In the genomic region with DNA sequence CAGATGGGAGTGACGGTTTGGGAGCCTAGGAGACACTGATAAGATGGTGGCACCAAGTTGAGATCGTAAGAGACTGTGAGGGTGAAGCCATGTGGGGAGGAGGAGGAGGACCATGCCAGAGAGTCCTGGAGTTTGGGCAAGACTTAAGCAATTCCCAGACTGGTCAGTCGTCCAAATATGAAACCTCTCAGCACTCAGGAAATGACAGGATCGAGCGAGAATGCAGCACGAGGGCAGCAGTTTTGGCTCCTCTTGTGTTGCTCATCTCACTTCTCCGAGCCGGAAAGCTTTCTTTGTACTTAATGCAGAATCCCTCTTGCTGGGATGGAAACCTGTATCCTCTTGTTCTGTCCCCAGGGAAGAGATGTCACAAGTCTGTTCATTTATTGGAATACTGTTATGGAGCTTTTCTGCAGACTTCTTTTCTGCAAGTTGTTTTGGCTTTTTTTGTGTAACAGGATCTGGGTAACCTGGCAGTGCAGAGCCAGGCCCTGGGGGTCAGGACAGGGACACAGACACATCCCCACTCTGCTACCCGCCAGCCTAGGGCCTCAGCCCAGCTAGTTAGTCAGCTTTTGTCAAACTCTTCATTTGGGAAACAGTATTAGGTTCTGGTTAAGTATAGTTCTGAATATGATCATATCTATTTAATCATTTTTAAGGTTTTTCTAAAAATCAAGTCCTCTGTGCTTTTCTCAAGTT, we compare ENCODE assay signal across 13 cellular contexts. TPM values are rescaled to one million over a fixed set of nuclear protein-coding genes. Genes with fewer than 3 reads are reported as not detected.
DNase-seq lines count a peak whose midpoint lies in the region; ATAC-seq, FAIRE-seq and TF ChIP-seq lines count a peak whose summit lies in the region.
"Had no signal": no experiment of that assay in that cellular context is flagged by ENCODE, and none has a peak within 500 bp of the region (broad histone marks: within the 10 kb centered on the region; RNA-seq: fewer than 3 reads in every experiment).

No MANE protein-coding gene starts in this region.

- H3K27ac ChIP-seq in RWPE2 (ENCODE audit: poor library complexity, severe bottlenecking) (no peak overlapping the region), gastrocnemius medialis (peak overlapping the region in 1 of 4 donors; percentile 37), kidney (ENCODE audit: low read depth in 2 of 2, low read length in 2 of 2) (no peak overlapping the region)
- H3K27ac ChIP-seq: uterus had no signal

- peaks cover 4% of the 10 kb centered on the region for H3K27me3 ChIP-seq in RWPE2 (ENCODE audit: insufficient read depth, poor library complexity, severe bottlenecking)
- H3K27me3 ChIP-seq in gastrocnemius medialis: no peaks in the 10 kb centered on the region
- H3K27me3 ChIP-seq: uterus had no signal

- H3K9me3 ChIP-seq in RWPE2 (ENCODE audit: severe bottlenecking): no peaks in the 10 kb centered on the region
- H3K9me3 ChIP-seq in gastrocnemius medialis: no peaks in the 10 kb centered on the region
- no peaks in the 10 kb centered on the region for H3K9me3 ChIP-seq in kidney (ENCODE audit: control insufficient read depth in 1 of 2, low read length in 2 of 2)
- H3K9me3 ChIP-seq: uterus had no signal

- H3K4me1 ChIP-seq in RWPE2 (ENCODE audit: insufficient read depth, poor library complexity, severe bottlenecking) (no peaks in the 10 kb centered on the region), gastrocnemius medialis (no peaks in the 10 kb centered on the region), kidney (ENCODE audit: control insufficient read depth in 1 of 2, insufficient read depth in 1 of 2, low read depth in 1 of 2, low read length in 2 of 2) (no peaks in the 10 kb centered on the region)
- H3K4me1 ChIP-seq: uterus had no signal

- no peaks in the 10 kb centered on the region for H3K9me3 Mint-ChIP-seq in T-cell
- no peaks in the 10 kb centered on the region for H3K9me3 Mint-ChIP-seq in activated T-helper 17 cell treated with anti-CD3 and anti-CD28 coated beads, Interleukin-2, amount 50 U/mL, for 72 hours
- H3K9me3 Mint-ChIP-seq: dendritic cell treated with granulocyte-macrophage colony-stimulating factor and Interleukin-4, amounts not matched to agents 40 ng/mL and 50 ng/mL, for 4 days had no signal

- intact Hi-C loops in gastrocnemius medialis (cut with DNase I; ENCODE audit: low total_unique reads) (no loop called here), kidney (cut with DNase I) (no loop called here)

- no peak for TF ChIP-seq POLR2A in gastrocnemius medialis (IDR thresholded peaks at IDR 0.05)

- POLR2A ChIA-PET in T-cell (lab: Charles Lee): no interaction called here

- H3K9ac ChIP-seq in kidney (ENCODE audit: low read length in 2 of 2): no peak overlapping the region

- ATAC-seq in RWPE2 (ENCODE audit: low read depth) (peak; percentile 42; the same call in 2 of the 3 replicates), gastrocnemius medialis (peak; percentile 82 to 90), T-cell (replicated peaks in 1 of 4) (no peak), HG03280 (IDR thresholded peaks at IDR 0.05; ENCODE audit: unreplicated experiment) (no peak)
- ATAC-seq in activated T-helper 17 cell treated with anti-CD3 and anti-CD28 coated beads, Interleukin-2, amount 50 U/mL, for 72 hours (replicated peaks): no peak

- peaks cover 10 to 16% of the 10 kb centered on the region in 2 donors for H3K27me3 Mint-ChIP-seq in T-cell
- peaks cover 8% of the 10 kb centered on the region for H3K27me3 Mint-ChIP-seq in activated T-helper 17 cell treated with anti-CD3 and anti-CD28 coated beads, Interleukin-2, amount 50 U/mL, for 72 hours

- H3K4me3 ChIP-seq in RWPE2 (ENCODE audit: severe bottlenecking) (no peak overlapping the region), gastrocnemius medialis (no peak overlapping the region), kidney (ENCODE audit: low read length in 2 of 2) (no peak overlapping the region)
- H3K4me3 ChIP-seq: uterus had no signal

- DNase-seq in ELR (ENCODE audit: low read depth) (peak; percentile 89), RWPE2 (ENCODE audit: low spot score) (no peak), fibroblast of peridontal ligament (ENCODE audit: extremely low read depth) (peak; percentile 88), gastrocnemius medialis (peak; percentile 18 to 65), T-cell (no peak), kidney (no peak)
- DNase-seq: activated CD4-positive, alpha-beta T cell treated with anti-CD3 and anti-CD28 coated beads for 4 hours; activated effector memory CD4-positive, alpha-beta T cell treated with Interleukin-2 at 50 U/mL for 16 hours; NCI-H526 treated with DMSO at 0.1 percent for 48 hours had no signal

- no peak overlapping the region for H3K27ac Mint-ChIP-seq in T-cell
- H3K27ac Mint-ChIP-seq in activated T-helper 17 cell treated with anti-CD3 and anti-CD28 coated beads, Interleukin-2, amount 50 U/mL, for 72 hours: no peak overlapping the region
- H3K27ac Mint-ChIP-seq: dendritic cell treated with granulocyte-macrophage colony-stimulating factor and Interleukin-4, amounts not matched to agents 40 ng/mL and 50 ng/mL, for 4 days had no signal

- no peak for TF ChIP-seq CTCF in RWPE2 (IDR thresholded peaks at IDR 0.05; ENCODE audit: poor library complexity, severe bottlenecking)
- no peak for TF ChIP-seq CTCF in gastrocnemius medialis (IDR thresholded peaks at IDR 0.05 in 4 of 5, conservative IDR thresholded peaks at IDR 0.05 in 1 of 5)
- TF ChIP-seq CTCF in kidney (IDR thresholded peaks at IDR 0.05; ENCODE audit: borderline replicate concordance, extremely low read depth, insufficient read depth): no peak

- H3K36me3 Mint-ChIP-seq in T-cell: no peaks in the 10 kb centered on the region
- no peaks in the 10 kb centered on the region for H3K36me3 Mint-ChIP-seq in activated T-helper 17 cell treated with anti-CD3 and anti-CD28 coated beads, Interleukin-2, amount 50 U/mL, for 72 hours (ENCODE audit: low read depth)

- H3K4me1 Mint-ChIP-seq in T-cell: peaks cover 0 to 6% (median 0%) of the 10 kb centered on the region in 3 donors
- H3K4me1 Mint-ChIP-seq in activated T-helper 17 cell treated with anti-CD3 and anti-CD28 coated beads, Interleukin-2, amount 50 U/mL, for 72 hours: peaks cover 4% of the 10 kb centered on the region

- CTCF ChIA-PET in T-cell (lab: Charles Lee): no interaction called here

- no peak overlapping the region for H3K4me3 Mint-ChIP-seq in T-cell
- no peak overlapping the region for H3K4me3 Mint-ChIP-seq in activated T-helper 17 cell treated with anti-CD3 and anti-CD28 coated beads, Interleukin-2, amount 50 U/mL, for 72 hours
- H3K4me3 Mint-ChIP-seq: dendritic cell treated with granulocyte-macrophage colony-stimulating factor and Interleukin-4, amounts not matched to agents 40 ng/mL and 50 ng/mL, for 4 days had no signal

- no peaks in the 10 kb centered on the region for H3K36me3 ChIP-seq in RWPE2 (ENCODE audit: low read depth)
- H3K36me3 ChIP-seq in gastrocnemius medialis: no peaks in the 10 kb centered on the region
- no peaks in the 10 kb centered on the region for H3K36me3 ChIP-seq in kidney (ENCODE audit: control insufficient read depth in 1 of 2, insufficient read depth in 2 of 2, low read length in 2 of 2)
- H3K36me3 ChIP-seq: uterus had no signal

- in situ Hi-C loops in gastrocnemius medialis (cut with MboI; ENCODE audit: low sequenced_read_pairs in 4 of 4): no loop called here

- FAIRE-seq in kidney (lab: Jason Lieb, UNC): no peak

RNA-seq across cellular contexts. Expression of gene FNDC1, which starts 34.3 kb away (rescaled TPM):
- total RNA-seq in gastrocnemius medialis: under 1 TPM; 0.16 to 0.41 (median 0.31) TPM
- total RNA-seq in T-cell: under 1 TPM in 1 of 5 donors, not detected in 4; 0.03 TPM
- total RNA-seq in kidney: 1.3 TPM
- 0.69 TPM for polyA plus RNA-seq in kidney (ENCODE audit: insufficient read depth, low read depth, low replicate concordance)
- total RNA-seq in activated T-helper 17 cell treated with anti-CD3 and anti-CD28 coated beads, Interleukin-2, amount 50 U/mL, for 72 hours: not detected

Comparison
In these comparisons a context has a peak if more than half of its experiments do, and no peak if none do; other contexts are left out.
1. DNase-seq: peak in ELR (single experiment), fibroblast of peridontal ligament (single experiment) and gastrocnemius medialis (2 of 2); none in RWPE2 (single experiment), T-cell (0 of 34) and kidney (single experiment).
2. ATAC-seq: peak in RWPE2 (single experiment) and gastrocnemius medialis (2 of 2); none in T-cell (0 of 4), HG03280 (single experiment) and activated T-helper 17 cell treated with anti-CD3 and anti-CD28 coated beads, Interleukin-2, amount 50 U/mL, for 72 hours (single experiment).